In the genomic region with DNA sequence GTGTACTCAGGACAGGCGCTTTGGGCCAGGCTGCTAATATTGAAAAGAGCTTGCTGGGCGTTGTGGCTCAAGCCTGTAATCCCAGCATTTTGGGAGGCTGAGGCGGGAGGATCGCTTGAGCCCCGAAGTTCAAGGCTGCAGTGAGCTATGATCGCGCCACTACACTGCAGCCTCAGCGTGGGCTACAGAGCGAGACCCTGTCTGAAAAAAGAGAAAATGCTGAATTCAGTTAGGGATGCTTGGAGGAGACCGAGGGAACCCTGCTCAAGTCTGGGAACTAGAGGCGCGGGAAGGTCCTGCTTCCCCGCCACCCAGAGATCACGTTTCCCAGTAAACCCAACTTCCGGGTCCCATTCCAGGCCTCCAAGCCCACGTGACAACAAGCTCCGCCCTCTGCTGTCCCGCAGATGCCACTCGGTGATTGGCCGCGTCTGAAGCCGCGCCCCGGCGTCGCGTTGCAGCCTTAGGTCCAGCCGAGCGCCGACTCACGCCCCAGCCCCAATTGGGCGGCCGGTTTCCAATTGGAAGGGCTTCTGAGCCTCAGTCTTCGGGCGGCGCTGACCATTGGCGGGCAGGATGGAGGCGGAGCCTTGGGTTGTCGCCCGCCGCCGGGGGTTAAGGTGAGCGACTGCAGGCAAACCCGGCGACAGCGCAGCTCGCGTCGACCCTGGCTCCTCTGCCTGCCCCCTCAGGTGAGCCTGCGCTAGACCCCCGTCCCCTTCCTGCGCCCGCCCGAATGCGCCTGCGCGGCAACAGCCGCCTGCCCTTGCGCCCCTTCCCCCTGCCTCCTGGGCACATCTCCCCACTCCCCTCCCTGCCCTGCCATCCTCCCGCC, we compare ENCODE assay signal across 8 cellular contexts. TPM values are rescaled to one million over a fixed set of nuclear protein-coding genes. Genes with fewer than 3 reads are reported as not detected.
A peak's percentile ranks its signal among the peaks of the same experiment; 100 is the strongest.
DNase-seq lines count a peak whose midpoint lies in the region; ATAC-seq and TF ChIP-seq lines count a peak whose summit lies in the region.

A gene with protein sequence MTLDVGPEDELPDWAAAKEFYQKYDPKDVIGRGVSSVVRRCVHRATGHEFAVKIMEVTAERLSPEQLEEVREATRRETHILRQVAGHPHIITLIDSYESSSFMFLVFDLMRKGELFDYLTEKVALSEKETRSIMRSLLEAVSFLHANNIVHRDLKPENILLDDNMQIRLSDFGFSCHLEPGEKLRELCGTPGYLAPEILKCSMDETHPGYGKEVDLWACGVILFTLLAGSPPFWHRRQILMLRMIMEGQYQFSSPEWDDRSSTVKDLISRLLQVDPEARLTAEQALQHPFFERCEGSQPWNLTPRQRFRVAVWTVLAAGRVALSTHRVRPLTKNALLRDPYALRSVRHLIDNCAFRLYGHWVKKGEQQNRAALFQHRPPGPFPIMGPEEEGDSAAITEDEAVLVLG (plus strand): TSS at position 627 of the 835 bp plus-strand sequence. CDS start 396 bp downstream, outside the sequence.

- no peaks in the 10 kb centered on the region for H3K9me3 ChIP-seq in thymus (ENCODE audit: control insufficient read depth)

- no peaks in the 10 kb centered on the region for H3K27me3 ChIP-seq in thymus (ENCODE audit: control insufficient read depth, insufficient read depth)

- H3K36me3 ChIP-seq in thymus (ENCODE audit: control insufficient read depth, insufficient read depth), result peaks cover 25% of the 10 kb centered on the region

- H3K4me3 ChIP-seq in GM12864 (ENCODE audit: low read depth, low read length), result peak within 1 kb of the TSS; percentile 78
- H3K4me3 ChIP-seq in thymus (ENCODE audit: low read length), result peak within 1 kb of the TSS; percentile 90

- H3K9me3 Mint-ChIP-seq in osteocyte (ENCODE audit: unreplicated experiment), result no peaks in the 10 kb centered on the region

- peaks cover 4% of the 10 kb centered on the region for H3K4me1 ChIP-seq in thymus (ENCODE audit: control insufficient read depth, insufficient read depth, low read length)

- H3K27me3 Mint-ChIP-seq in osteocyte (ENCODE audit: unreplicated experiment), result no peaks in the 10 kb centered on the region

- H3K27ac ChIP-seq in thymus (ENCODE audit: low read depth), result peak within 1 kb of the TSS; percentile 87

- peaks cover 17% of the 10 kb centered on the region for H3K4me1 Mint-ChIP-seq in osteocyte (ENCODE audit: unreplicated experiment)

- TF ChIP-seq CTCF in GM12864 (IDR thresholded peaks at IDR 0.05; ENCODE audit: low read depth, low read length, missing control alignments) (no peak), osteocyte (IDR thresholded peaks at IDR 0.05) (no peak)

- intact Hi-C loops in head of caudate nucleus (cut with DNase I), result loop anchor here (2.0 to 5.0 kb wide), 2 partner anchors 15 to 51 kb away; a partner anchor contains a TSS

- peak within 1 kb of the TSS; percentile 90 for H3K4me3 Mint-ChIP-seq in osteocyte (ENCODE audit: unreplicated experiment)

- peaks cover 7% of the 10 kb centered on the region for H3K36me3 Mint-ChIP-seq in osteocyte (ENCODE audit: unreplicated experiment)

- H3K27ac Mint-ChIP-seq in osteocyte (ENCODE audit: unreplicated experiment), result peak within 1 kb of the TSS; percentile 90

- peak; percentile 97 for ATAC-seq in HG02759 (IDR thresholded peaks at IDR 0.05; ENCODE audit: unreplicated experiment)

- WGBS in thymus, result 4% methylated on average over 60 of the region's 60 CpGs

- DNase-seq in GM12864 (ENCODE audit: low read depth), result peak; percentile 96
- peak; percentile 96 to 99 (median 99) for DNase-seq in NCI-H1417 (lab: John Stamatoyannopoulos, UW)
- DNase-seq in SW 1271 (lab: John Stamatoyannopoulos, UW), result peak; percentile 98 to 99
- peak; percentile 92 for DNase-seq in activated naive CD8-positive, alpha-beta T cell treated with anti-CD3 and anti-CD28 coated beads, Interleukin-2, amount 50 U/mL, for 16 hours (ENCODE audit: low read depth, low spot score)
- peak; percentile 98 to 100 (median 99) for DNase-seq in head of caudate nucleus
- peak; percentile 99 for DNase-seq in osteocyte (ENCODE audit: extremely low spot score, unreplicated experiment)

RNA-seq across cellular contexts. Expression of the gene that starts here (rescaled TPM):
- 28.6 and 31.1 TPM in 2 replicates for total RNA-seq in osteocyte
- 53.8 TPM for polyA plus RNA-seq in thymus

Comparison
In these comparisons a context has a peak if more than half of its experiments do, and no peak if none do; other contexts are left out.
1. Peak in every context shown above with its lines: DNase-seq, ATAC-seq, H3K4me3 ChIP-seq and H3K27ac ChIP-seq.